In the genomic region with DNA sequence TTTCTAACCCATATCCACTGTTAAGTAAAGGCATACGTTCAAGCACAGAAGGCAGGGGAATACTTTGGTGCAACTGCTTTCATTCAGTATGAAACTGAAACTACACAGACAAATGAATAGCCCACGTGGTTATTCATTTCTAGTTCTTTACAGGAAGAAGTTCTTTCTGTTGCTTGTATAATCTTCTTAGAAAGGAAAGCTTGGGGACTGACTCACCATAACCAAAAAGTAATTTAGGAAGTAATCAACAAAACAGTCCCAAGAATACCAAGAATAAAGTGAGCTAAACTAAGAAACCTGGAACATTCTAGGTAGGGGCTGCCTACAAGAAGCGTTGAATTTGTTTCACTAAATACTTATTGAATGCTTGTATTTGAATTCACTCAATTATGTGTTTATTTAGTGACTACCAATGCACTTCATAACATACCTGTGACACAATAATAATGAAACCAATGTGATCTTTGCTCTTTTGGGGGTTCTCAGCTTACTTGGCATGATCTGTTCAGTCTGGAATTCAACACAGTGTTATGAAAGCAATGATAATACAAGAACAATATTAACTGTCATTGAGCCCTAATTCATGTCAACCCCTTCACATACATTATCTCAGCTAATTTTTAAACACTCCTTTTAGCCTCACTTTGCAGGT, we compare ENCODE assay signal across 8 cellular contexts. TPM values are rescaled to one million over a fixed set of nuclear protein-coding genes. Genes with fewer than 3 reads are reported as not detected.
DNase-seq lines count a peak whose midpoint lies in the region; ATAC-seq and TF ChIP-seq lines count a peak whose summit lies in the region.

No MANE protein-coding gene starts in this region.

- no peak overlapping the region for H3K4me3 ChIP-seq in HCT116 (replicated peaks in 1 of 2; ENCODE audit: low read depth in 1 of 2, low read length in 2 of 2)
- H3K4me3 ChIP-seq in Loucy (ENCODE audit: low read length, poor library complexity, severe bottlenecking), result peak overlapping the region; percentile 68
- H3K4me3 ChIP-seq in mammary epithelial cell (replicated peaks in 1 of 3; ENCODE audit: insufficient read depth in 1 of 3, low read depth in 2 of 3, low read length in 3 of 3), result no peak overlapping the region

- H2AFZ ChIP-seq in HCT116 (ENCODE audit: low read depth, low read length, poor library complexity, severe bottlenecking), result no peak overlapping the region
- H2AFZ ChIP-seq in Loucy (ENCODE audit: low read length), result peak overlapping the region; percentile 72
- H2AFZ ChIP-seq in mammary epithelial cell (ENCODE audit: low read depth, low read length), result peak overlapping the region; percentile 52

- no peak overlapping the region for H3K27ac ChIP-seq in HCT116 (ENCODE audit: low read depth, low read length)
- H3K27ac ChIP-seq in mammary epithelial cell (ENCODE audit: insufficient read depth, low read depth, low read length), result no peak overlapping the region

- no peak overlapping the region for H3K4me3 Mint-ChIP-seq in glutamatergic neuron (ENCODE audit: unreplicated experiment)

- 49% methylated on average over 3 of the region's 3 CpGs for WGBS in mammary epithelial cell (ENCODE audit: low coverage, missing lambda C conversion rate)

- peaks cover 3% of the 10 kb centered on the region for H3K36me3 Mint-ChIP-seq in glutamatergic neuron (ENCODE audit: unreplicated experiment)

- H3K9me3 Mint-ChIP-seq in glutamatergic neuron (ENCODE audit: unreplicated experiment), result peaks cover 2% of the 10 kb centered on the region

- intact Hi-C loops in HCT116 (cut with micrococcal nuclease) (no loop called here), mammary epithelial cell (cut with micrococcal nuclease) (no loop called here)

- peak overlapping the region; percentile 6 for H3K4me2 ChIP-seq in HCT116 (ENCODE audit: low read length)
- H3K4me2 ChIP-seq in Loucy (ENCODE audit: low read depth, low read length, poor library complexity, severe bottlenecking), result peak overlapping the region; percentile 87
- peak overlapping the region; percentile 37 for H3K4me2 ChIP-seq in mammary epithelial cell (ENCODE audit: insufficient read depth, low read depth, low read length)

- POLR2A ChIA-PET in HCT116 (lab: Charles Lee), result no interaction called here

- RAD21 ChIA-PET in HCT116 (lab: Charles Lee; ENCODE audit: low non-redundant PET in 1 of 2, low total read pairs in 2 of 2, uncharacterized antibody in 2 of 2, unreplicated experiment in 2 of 2), result no interaction called here

- H3K27ac Mint-ChIP-seq in glutamatergic neuron (ENCODE audit: unreplicated experiment), result no peak overlapping the region

- no peaks in the 10 kb centered on the region for H3K27me3 ChIP-seq in HCT116 (ENCODE audit: insufficient read depth, low read length)
- no peaks in the 10 kb centered on the region for H3K27me3 ChIP-seq in Loucy (ENCODE audit: insufficient read depth, low read length, poor library complexity, severe bottlenecking)
- no peaks in the 10 kb centered on the region for H3K27me3 ChIP-seq in mammary epithelial cell (ENCODE audit: insufficient read depth, low read length)

- H3K9me2 ChIP-seq in HCT116 (ENCODE audit: insufficient read depth), result no peaks in the 10 kb centered on the region
- H3K9me2 ChIP-seq in Loucy (replicated peaks; ENCODE audit: low read depth, low read length), result no peaks in the 10 kb centered on the region

- no peak overlapping the region for H3K9ac ChIP-seq in HCT116 (ENCODE audit: low read length)
- peak overlapping the region; percentile 66 for H3K9ac ChIP-seq in Loucy (ENCODE audit: low read depth, low read length, poor library complexity, severe bottlenecking)
- no peak overlapping the region for H3K9ac ChIP-seq in mammary epithelial cell (ENCODE audit: insufficient read depth, low read length)

- H3K4me1 ChIP-seq in HCT116 (ENCODE audit: control insufficient read depth in 1 of 2, insufficient read depth in 2 of 2, low read length in 2 of 2) (peaks cover 0 to 10% of the 10 kb centered on the region in 2 experiments; a peak in 1 of 4 replicates), Loucy (ENCODE audit: insufficient read depth, low read length, poor library complexity, severe bottlenecking) (peaks cover 22% of the 10 kb centered on the region), mammary epithelial cell (ENCODE audit: insufficient read depth, low read length) (no peaks in the 10 kb centered on the region)

- no peak for TF ChIP-seq RAD21 in HCT116 (IDR thresholded peaks at IDR 0.05; ENCODE audit: low read depth)

- H3F3A ChIP-seq in Loucy (ENCODE audit: low read depth), result no peaks in the 10 kb centered on the region

- TF ChIP-seq POLR2A in HCT116 (IDR thresholded peaks at IDR 0.05; ENCODE audit: borderline replicate concordance, extremely low read depth, insufficient read depth, insufficient read length), result no peak

- dilution Hi-C loops in mammary epithelial cell (cut with HindIII; ENCODE audit: low sequenced_read_pairs), result no loop called here

- H3K79me2 ChIP-seq in HCT116 (ENCODE audit: insufficient read depth, low read length), result no peaks in the 10 kb centered on the region
- no peaks in the 10 kb centered on the region for H3K79me2 ChIP-seq in Loucy (ENCODE audit: insufficient read depth, low read length)
- no peaks in the 10 kb centered on the region for H3K79me2 ChIP-seq in mammary epithelial cell (ENCODE audit: insufficient read depth, low read length)

- H3K4me1 Mint-ChIP-seq in glutamatergic neuron (ENCODE audit: low read depth, unreplicated experiment), result peaks cover 3% of the 10 kb centered on the region

- H3K9me3 ChIP-seq in HCT116 (ENCODE audit: control insufficient read depth in 1 of 2, insufficient read depth in 1 of 2, low read depth in 1 of 2, low read length in 2 of 2) (no peaks in the 10 kb centered on the region), Loucy (ENCODE audit: insufficient read depth, low read depth, low read length) (no peaks in the 10 kb centered on the region), mammary epithelial cell (replicated peaks; ENCODE audit: insufficient read depth, low read length) (no peaks in the 10 kb centered on the region)

- H3K27me3 Mint-ChIP-seq in glutamatergic neuron (ENCODE audit: unreplicated experiment), result no peaks in the 10 kb centered on the region

- TF ChIP-seq CTCF in HCT116 (IDR thresholded peaks at IDR 0.05 in 2 of 3, conservative IDR thresholded peaks at IDR 0.05 in 1 of 3; ENCODE audit: borderline replicate concordance in 1 of 3, insufficient read depth in 1 of 3, low read depth in 2 of 3, low read length in 2 of 3) (no peak), Loucy (conservative IDR thresholded peaks at IDR 0.05; ENCODE audit: low read length) (no peak), mammary epithelial cell (conservative IDR thresholded peaks at IDR 0.05 in 1 of 2, IDR thresholded peaks at IDR 0.05 in 1 of 2; ENCODE audit: extremely low read depth in 1 of 2, insufficient read depth in 1 of 2, low read depth in 1 of 2, low read length in 2 of 2) (no peak), glutamatergic neuron (IDR thresholded peaks at IDR 0.05; ENCODE audit: partially characterized antibody, unreplicated experiment) (no peak)

- BruUV-seq in HCT116 (replicated peaks; lab: Mats Ljungman, UMichigan), result no TSS peak
- BruUV-seq in mammary epithelial cell (replicated peaks; lab: Mats Ljungman, UMichigan), result no TSS peak

- H4K20me1 ChIP-seq in HCT116 (ENCODE audit: insufficient read depth) (no peaks in the 10 kb centered on the region), Loucy (ENCODE audit: insufficient read depth, low read length, poor library complexity, severe bottlenecking) (no peaks in the 10 kb centered on the region), mammary epithelial cell (ENCODE audit: insufficient read depth, low read length) (no peaks in the 10 kb centered on the region)

- CTCF ChIA-PET in HCT116 (lab: Charles Lee), result no interaction called here
- CTCF ChIA-PET in mammary epithelial cell (lab: Charles Lee; ENCODE audit: low non-redundant PET), result no interaction called here

- peak; percentile 32 for DNase-seq in DMS53 (lab: John Stamatoyannopoulos, UW)
- no peak for DNase-seq in DMS53 treated with DMSO at 0.1 percent for 48 hours (lab: John Stamatoyannopoulos, UW; ENCODE audit: unreplicated experiment)
- no peak for DNase-seq in HCT116 (ENCODE audit: low read depth, low spot score)
- peak; percentile 45 for DNase-seq in mammary epithelial cell
- peak; percentile 45 for DNase-seq in myocyte (ENCODE audit: low read depth)
- no peak for DNase-seq in glutamatergic neuron
- DNase-seq in NCI-H1694 (lab: John Stamatoyannopoulos, UW), result no peak

- no peak for ATAC-seq in HCT116

- no peaks in the 10 kb centered on the region for H3K36me3 ChIP-seq in HCT116 (ENCODE audit: control insufficient read depth in 1 of 2, insufficient read depth in 2 of 2, low read length in 2 of 2)
- peaks cover 13% of the 10 kb centered on the region; the same call in 1 of the 2 replicates for H3K36me3 ChIP-seq in Loucy (ENCODE audit: insufficient read depth, low read length)
- H3K36me3 ChIP-seq in mammary epithelial cell (ENCODE audit: insufficient read depth, low read length), result no peaks in the 10 kb centered on the region

- in situ Hi-C loops in mammary epithelial cell (cut with MboI; ENCODE audit: low sequenced_read_pairs in 2 of 2), result no loop called here

TF ChIP-seq in HCT116, 20 proteins besides CTCF, POLR2A, EP300 and RAD21 (continues in another document):
- TF ChIP-seq EGR1 (IDR thresholded peaks at IDR 0.05; ENCODE audit: low read depth), result no peak
- no peak for TF ChIP-seq TCF7L2 (IDR thresholded peaks at IDR 0.05; ENCODE audit: borderline replicate concordance, extremely low read depth, insufficient read depth, insufficient read length)
- no peak for TF ChIP-seq JUND (IDR thresholded peaks at IDR 0.05)

RNA-seq across cellular contexts. Expression of a gene that starts 25.1 kb away (rescaled TPM):
- total RNA-seq in HCT116 (2021; ENCODE audit: unreplicated experiment) (0.25 TPM), mammary epithelial cell (not detected), myocyte (1.7 and 2.0 TPM in 2 replicates), glutamatergic neuron (ENCODE audit: unreplicated experiment) (110 TPM)
- 0.05 TPM in 1 of 2 replicates, not detected in the other for polyA plus RNA-seq in HCT116 (2012)
- polyA plus RNA-seq in mammary epithelial cell, result not detected
- polyA minus RNA-seq in mammary epithelial cell, result not detected
- 0.73 TPM for polyA plus RNA-seq in myocyte (2012)

Comparison
In these comparisons a context has a peak if more than half of its experiments do, and no peak if none do; other contexts are left out.
1. DNase-seq: peak in DMS53 (single experiment), mammary epithelial cell (single experiment) and myocyte (single experiment); none in DMS53 treated with DMSO at 0.1 percent for 48 hours (single experiment), HCT116 (single experiment), glutamatergic neuron (single experiment) and NCI-H1694 (single experiment).
2. H3K4me2 ChIP-seq: peak in every context shown above with its lines; median percentile 87 in Loucy; 37 in mammary epithelial cell; 6 in HCT116.
3. RNA of a gene that starts 25.1 kb away (total RNA-seq): 110 TPM in glutamatergic neuron (single experiment); 1.7 to 2.0 TPM in myocyte, 0.25 TPM in HCT116 (single experiment) and not detected in mammary epithelial cell; every median in the first group is over 10 times any median in the second.